1 cellular context compared by ENCODE assay signal in the genomic region with DNA sequence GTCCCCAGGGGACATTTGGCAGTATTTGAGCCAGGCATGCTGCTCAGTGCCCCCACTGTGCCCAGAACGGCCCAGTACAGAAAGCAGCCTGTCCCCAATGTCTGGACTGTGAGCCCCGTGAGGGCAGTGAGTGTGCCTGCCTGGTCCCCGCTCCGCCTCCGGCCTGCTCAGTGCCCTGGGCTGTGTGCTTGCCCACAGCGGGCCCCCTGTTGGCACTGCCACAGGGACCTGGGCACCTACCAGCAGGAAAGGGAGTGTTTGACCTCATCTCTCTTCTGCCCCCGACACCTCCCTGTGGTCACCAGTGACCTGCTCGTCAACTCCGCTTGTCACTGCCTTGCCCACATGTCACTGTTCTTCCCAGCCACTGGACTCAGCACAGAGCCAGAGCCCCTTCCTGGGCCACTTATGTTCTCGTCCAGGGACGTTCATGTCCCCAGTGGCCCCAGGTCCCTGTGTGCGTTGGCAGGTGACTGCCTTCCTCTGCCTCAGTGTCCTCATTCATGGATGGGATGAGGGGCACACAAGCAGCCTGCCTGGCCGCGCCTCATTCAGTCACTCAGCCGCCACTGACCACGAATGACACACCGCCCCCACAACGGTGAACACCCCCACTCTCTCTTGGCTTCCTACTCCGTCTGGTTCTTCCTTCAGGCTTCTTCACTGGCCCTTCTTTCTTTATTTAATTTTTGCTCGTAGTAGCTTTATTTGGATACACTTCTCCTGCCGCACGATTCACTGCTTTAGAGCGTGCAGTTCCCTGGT.
TF ChIP-seq lines count a peak whose summit lies in the region.

No MANE protein-coding gene starts in this region.

TF ChIP-seq in HCT116, 20 proteins besides CTCF, POLR2A, EP300 and RAD21 (continued from another document):
- TF ChIP-seq, protein P1, sequence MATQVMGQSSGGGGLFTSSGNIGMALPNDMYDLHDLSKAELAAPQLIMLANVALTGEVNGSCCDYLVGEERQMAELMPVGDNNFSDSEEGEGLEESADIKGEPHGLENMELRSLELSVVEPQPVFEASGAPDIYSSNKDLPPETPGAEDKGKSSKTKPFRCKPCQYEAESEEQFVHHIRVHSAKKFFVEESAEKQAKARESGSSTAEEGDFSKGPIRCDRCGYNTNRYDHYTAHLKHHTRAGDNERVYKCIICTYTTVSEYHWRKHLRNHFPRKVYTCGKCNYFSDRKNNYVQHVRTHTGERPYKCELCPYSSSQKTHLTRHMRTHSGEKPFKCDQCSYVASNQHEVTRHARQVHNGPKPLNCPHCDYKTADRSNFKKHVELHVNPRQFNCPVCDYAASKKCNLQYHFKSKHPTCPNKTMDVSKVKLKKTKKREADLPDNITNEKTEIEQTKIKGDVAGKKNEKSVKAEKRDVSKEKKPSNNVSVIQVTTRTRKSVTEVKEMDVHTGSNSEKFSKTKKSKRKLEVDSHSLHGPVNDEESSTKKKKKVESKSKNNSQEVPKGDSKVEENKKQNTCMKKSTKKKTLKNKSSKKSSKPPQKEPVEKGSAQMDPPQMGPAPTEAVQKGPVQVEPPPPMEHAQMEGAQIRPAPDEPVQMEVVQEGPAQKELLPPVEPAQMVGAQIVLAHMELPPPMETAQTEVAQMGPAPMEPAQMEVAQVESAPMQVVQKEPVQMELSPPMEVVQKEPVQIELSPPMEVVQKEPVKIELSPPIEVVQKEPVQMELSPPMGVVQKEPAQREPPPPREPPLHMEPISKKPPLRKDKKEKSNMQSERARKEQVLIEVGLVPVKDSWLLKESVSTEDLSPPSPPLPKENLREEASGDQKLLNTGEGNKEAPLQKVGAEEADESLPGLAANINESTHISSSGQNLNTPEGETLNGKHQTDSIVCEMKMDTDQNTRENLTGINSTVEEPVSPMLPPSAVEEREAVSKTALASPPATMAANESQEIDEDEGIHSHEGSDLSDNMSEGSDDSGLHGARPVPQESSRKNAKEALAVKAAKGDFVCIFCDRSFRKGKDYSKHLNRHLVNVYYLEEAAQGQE (IDR thresholded peaks at IDR 0.05; ENCODE audit: low read depth): no peak
- TF ChIP-seq CBX3 (IDR thresholded peaks at IDR 0.05; ENCODE audit: low read depth): no peak
- TF ChIP-seq TCF7L2 (IDR thresholded peaks at IDR 0.05; ENCODE audit: borderline replicate concordance, extremely low read depth, insufficient read depth, insufficient read length): no peak
- TF ChIP-seq, protein P2, sequence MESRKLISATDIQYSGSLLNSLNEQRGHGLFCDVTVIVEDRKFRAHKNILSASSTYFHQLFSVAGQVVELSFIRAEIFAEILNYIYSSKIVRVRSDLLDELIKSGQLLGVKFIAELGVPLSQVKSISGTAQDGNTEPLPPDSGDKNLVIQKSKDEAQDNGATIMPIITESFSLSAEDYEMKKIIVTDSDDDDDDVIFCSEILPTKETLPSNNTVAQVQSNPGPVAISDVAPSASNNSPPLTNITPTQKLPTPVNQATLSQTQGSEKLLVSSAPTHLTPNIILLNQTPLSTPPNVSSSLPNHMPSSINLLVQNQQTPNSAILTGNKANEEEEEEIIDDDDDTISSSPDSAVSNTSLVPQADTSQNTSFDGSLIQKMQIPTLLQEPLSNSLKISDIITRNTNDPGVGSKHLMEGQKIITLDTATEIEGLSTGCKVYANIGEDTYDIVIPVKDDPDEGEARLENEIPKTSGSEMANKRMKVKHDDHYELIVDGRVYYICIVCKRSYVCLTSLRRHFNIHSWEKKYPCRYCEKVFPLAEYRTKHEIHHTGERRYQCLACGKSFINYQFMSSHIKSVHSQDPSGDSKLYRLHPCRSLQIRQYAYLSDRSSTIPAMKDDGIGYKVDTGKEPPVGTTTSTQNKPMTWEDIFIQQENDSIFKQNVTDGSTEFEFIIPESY (IDR thresholded peaks at IDR 0.05; ENCODE audit: extremely low read depth, insufficient replicate concordance, low read length): no peak
- TF ChIP-seq JUND (IDR thresholded peaks at IDR 0.05): no peak
- TF ChIP-seq SP1 (IDR thresholded peaks at IDR 0.05; ENCODE audit: low read depth): no peak
- TF ChIP-seq, protein P3, sequence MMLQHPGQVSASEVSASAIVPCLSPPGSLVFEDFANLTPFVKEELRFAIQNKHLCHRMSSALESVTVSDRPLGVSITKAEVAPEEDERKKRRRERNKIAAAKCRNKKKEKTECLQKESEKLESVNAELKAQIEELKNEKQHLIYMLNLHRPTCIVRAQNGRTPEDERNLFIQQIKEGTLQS (IDR thresholded peaks at IDR 0.05): no peak
